ENCODE assay signal across 11 cellular contexts in the genomic region with DNA sequence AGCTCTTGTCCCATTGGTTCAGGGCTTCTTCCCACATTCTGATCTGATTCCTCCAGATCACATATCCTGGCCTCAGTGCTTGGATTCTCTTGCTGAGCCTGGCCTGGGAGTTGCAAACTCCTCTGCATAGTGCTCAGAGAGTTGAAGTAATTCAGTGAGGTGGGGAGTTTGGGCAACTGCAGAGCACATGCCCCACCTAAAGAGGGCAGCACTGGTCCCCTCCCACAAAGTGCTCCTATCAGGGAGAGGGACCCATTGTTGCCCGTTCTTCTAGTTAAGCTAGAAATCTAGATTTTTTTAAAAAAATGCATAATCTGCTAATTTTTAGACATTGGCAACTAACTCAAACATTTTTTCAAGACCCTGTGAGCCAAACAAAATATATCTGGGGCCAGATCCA. TPM values are rescaled to one million over a fixed set of nuclear protein-coding genes. Genes with fewer than 3 reads are reported as not detected.
DNase-seq lines count a peak whose midpoint lies in the region; ATAC-seq and TF ChIP-seq lines count a peak whose summit lies in the region.
"Had no signal": no experiment of that assay in that cellular context is flagged by ENCODE, and none has a peak within 500 bp of the region (broad histone marks: within the 10 kb centered on the region; RNA-seq: fewer than 3 reads in every experiment).

No MANE protein-coding gene starts in this region.

- intact Hi-C loops in activated naive CD4-positive, alpha-beta T cell treated with anti-CD3 and anti-CD28 coated beads for 36 hours (cut with micrococcal nuclease): loop anchor here (2.0 to 5.0 kb wide), 2 partner anchors 98 to 169 kb away; no protein-coding TSS in a partner anchor
- intact Hi-C loops in stomach (cut with DNase I; ENCODE audit: low total_unique reads): no loop called here

- H3K4me3 ChIP-seq in epithelial cell of esophagus (ENCODE audit: low read length): no peak overlapping the region
- no peak overlapping the region for H3K4me3 ChIP-seq in stomach
- H3K4me3 ChIP-seq in coronary artery: no peak overlapping the region
- H3K4me3 ChIP-seq: suprapubic skin had no signal

- peaks cover 18% of the 10 kb centered on the region for H3K27me3 Mint-ChIP-seq in activated naive CD4-positive, alpha-beta T cell treated with anti-CD3 and anti-CD28 coated beads for 36 hours (ENCODE audit: low read depth)

- no peak overlapping the region for H3K27ac Mint-ChIP-seq in activated naive CD4-positive, alpha-beta T cell treated with anti-CD3 and anti-CD28 coated beads for 36 hours

- H3K9me3 ChIP-seq in stomach: no peaks in the 10 kb centered on the region
- H3K9me3 ChIP-seq: suprapubic skin had no signal

- peaks cover 14% of the 10 kb centered on the region for H3K4me1 Mint-ChIP-seq in activated naive CD4-positive, alpha-beta T cell treated with anti-CD3 and anti-CD28 coated beads for 36 hours (ENCODE audit: low read depth)

- CTCF ChIA-PET in activated naive CD4-positive, alpha-beta T cell treated with anti-CD3 and anti-CD28 coated beads for 36 hours (lab: Charles Lee): interaction anchor here (0.6 to 1.3 kb wide), 5 partner anchors 9 to 282 kb away, joined by 3 read pairs; no protein-coding TSS in a partner anchor

- no peak for ATAC-seq in HG02759 (IDR thresholded peaks at IDR 0.05; ENCODE audit: unreplicated experiment)

- H3K36me3 ChIP-seq in stomach: no peaks in the 10 kb centered on the region
- H3K36me3 ChIP-seq: suprapubic skin had no signal

- H3K27me3 ChIP-seq in stomach: no peaks in the 10 kb centered on the region
- H3K27me3 ChIP-seq: suprapubic skin had no signal

- no peaks in the 10 kb centered on the region for H3K36me3 Mint-ChIP-seq in activated naive CD4-positive, alpha-beta T cell treated with anti-CD3 and anti-CD28 coated beads for 36 hours (ENCODE audit: low read depth)

- peak; percentile 33 for DNase-seq in activated naive CD4-positive, alpha-beta T cell treated with anti-CD3 and anti-CD28 coated beads for 36 hours
- DNase-seq in activated naive CD4-positive, alpha-beta T cell (lab: John Stamatoyannopoulos, UW): no peak
- DNase-seq in NAMALWA (ENCODE audit: low spot score) (peak; percentile 38), epithelial cell of esophagus (ENCODE audit: low read depth) (peak; percentile 57), stomach (no peak), coronary artery (ENCODE audit: low spot score) (no peak), NCI-H774 (lab: John Stamatoyannopoulos, UW) (no peak)
- DNase-seq: DMS79, NCI-H1694 had no signal

- TF ChIP-seq EP300 in stomach (IDR thresholded peaks at IDR 0.05): no peak

- no peak for TF ChIP-seq POLR2A in stomach (IDR thresholded peaks at IDR 0.05)

- no peak overlapping the region for H3K4me3 Mint-ChIP-seq in activated naive CD4-positive, alpha-beta T cell treated with anti-CD3 and anti-CD28 coated beads for 36 hours

- WGBS in stomach, 5 donors: 70 to 88% (median 84%) methylated on average over 1 of the region's 1 CpG

- peaks cover 0 to 2% (median 0%) of the 10 kb centered on the region in 4 donors for H3K4me1 ChIP-seq in stomach

- peaks cover 1% of the 10 kb centered on the region for H3K9me3 Mint-ChIP-seq in activated naive CD4-positive, alpha-beta T cell treated with anti-CD3 and anti-CD28 coated beads for 36 hours

- TF ChIP-seq CTCF in epithelial cell of esophagus (IDR thresholded peaks at IDR 0.05; ENCODE audit: insufficient read depth, low read depth, low read length, missing control alignments) (peak; percentile 77), stomach (IDR thresholded peaks at IDR 0.05) (peak in 5 of 7 experiments; percentile 22 to 39 (median 35)), coronary artery (IDR thresholded peaks at IDR 0.05) (no peak)

- H3K27ac ChIP-seq in stomach (no peak overlapping the region), coronary artery (no peak overlapping the region)
- H3K27ac ChIP-seq: suprapubic skin had no signal

RNA-seq across cellular contexts. Expression of a gene that starts 45.1 kb away (rescaled TPM):
- not detected for total RNA-seq in activated naive CD4-positive, alpha-beta T cell treated with anti-CD3 and anti-CD28 coated beads for 36 hours
- total RNA-seq in stomach: 10 to 100 TPM; 12.5 to 47.8 (median 23.2) TPM
- 1 to 10 TPM; 2.4 to 7.8 (median 5.2) TPM for polyA plus RNA-seq in stomach

Comparison
In these comparisons a context has a peak if more than half of its experiments do, and no peak if none do; other contexts are left out.
1. DNase-seq: peak in activated naive CD4-positive, alpha-beta T cell treated with anti-CD3 and anti-CD28 coated beads for 36 hours (single experiment), NAMALWA (single experiment) and epithelial cell of esophagus (single experiment); none in activated naive CD4-positive, alpha-beta T cell (0 of 4), stomach (single experiment), coronary artery (single experiment) and NCI-H774 (single experiment).
2. RNA of a gene that starts 45.1 kb away (total RNA-seq): 12.5 to 47.8 TPM in stomach; not detected in activated naive CD4-positive, alpha-beta T cell treated with anti-CD3 and anti-CD28 coated beads for 36 hours; every median in the first group is over 10 times any median in the second.